ENCODE assay signal across 8 cellular contexts in the genomic region with DNA sequence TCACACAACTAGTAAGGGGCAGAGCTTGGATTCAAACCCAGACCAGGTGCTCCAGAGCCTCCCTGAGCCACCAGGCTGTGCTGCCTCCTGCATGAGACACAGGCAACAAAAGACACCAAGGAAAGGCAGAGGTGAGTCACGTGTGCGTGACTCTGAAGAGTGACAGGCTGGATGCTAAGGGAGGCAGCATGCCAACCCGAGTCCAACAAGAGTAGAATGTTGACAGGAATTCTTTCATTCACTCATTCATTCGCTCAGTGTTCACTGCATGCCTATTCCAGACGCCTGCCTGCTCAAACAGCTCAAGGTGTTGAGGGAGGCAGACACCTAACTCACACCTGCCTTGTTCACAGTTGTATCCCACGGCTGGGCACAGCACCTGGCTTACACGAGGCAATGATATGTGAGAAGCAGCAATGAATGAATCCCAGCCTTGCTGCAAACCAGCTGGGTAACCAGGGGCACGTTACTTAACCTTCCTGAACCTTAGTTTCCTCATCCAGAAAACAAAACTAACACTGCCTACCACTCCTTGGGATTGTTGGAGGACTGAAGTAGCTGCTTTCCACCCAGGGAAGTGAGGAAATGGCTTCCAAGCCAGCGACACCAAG.
DNase-seq lines count a peak whose midpoint lies in the region; ATAC-seq, FAIRE-seq and TF ChIP-seq lines count a peak whose summit lies in the region.

No MANE protein-coding gene starts in this region.

- peak; percentile 98 for FAIRE-seq in bronchial epithelial cell (lab: Jason Lieb, UNC)
- FAIRE-seq in GM12892 (lab: Jason Lieb, UNC), result no peak

- H3K27me3 ChIP-seq in bronchial epithelial cell (ENCODE audit: control insufficient read depth, insufficient read depth, low read length) (no peaks in the 10 kb centered on the region), muscle layer of duodenum (ENCODE audit: low read depth, low read length) (no peaks in the 10 kb centered on the region)

- DNase-seq in COLO668 (lab: John Stamatoyannopoulos, UW; ENCODE audit: unreplicated experiment), result peak; percentile 57
- DNase-seq in bronchial epithelial cell (ENCODE audit: low read depth), result peak; percentile 87
- DNase-seq in GM12892 (ENCODE audit: insufficient read length), result no peak
- no peak for DNase-seq in stimulated activated naive CD4-positive, alpha-beta T cell treated with Interleukin-2 at 50 U/mL for 16 hours (lab: John Stamatoyannopoulos, UW)
- no peak for DNase-seq in DMS114 treated with DMSO at 0.1 percent for 48 hours (lab: John Stamatoyannopoulos, UW; ENCODE audit: unreplicated experiment)

- H3K36me3 ChIP-seq in bronchial epithelial cell (ENCODE audit: control insufficient read depth, insufficient read depth, low read length) (no peaks in the 10 kb centered on the region), muscle layer of duodenum (ENCODE audit: control insufficient read depth in 1 of 2, insufficient read depth in 2 of 2, low read length in 2 of 2) (peaks cover 0 to 6% of the 10 kb centered on the region in 2 donors)

- TF ChIP-seq CTCF in bronchial epithelial cell (IDR thresholded peaks at IDR 0.05; ENCODE audit: insufficient read depth, low read length, severe bottlenecking), result peak; percentile 77

- ATAC-seq in HG02970 (IDR thresholded peaks at IDR 0.05; ENCODE audit: low FRiP score, unreplicated experiment), result peak; percentile 11
- no peak for ATAC-seq in HG03139 (IDR thresholded peaks at IDR 0.05; ENCODE audit: unreplicated experiment)

- peak overlapping the region; percentile 98 for H3K27ac ChIP-seq in muscle layer of duodenum (ENCODE audit: low read length)

- no peak overlapping the region for H3K4me3 ChIP-seq in bronchial epithelial cell (ENCODE audit: low read depth, low read length)
- H3K4me3 ChIP-seq in muscle layer of duodenum (ENCODE audit: low read depth in 1 of 2, low read length in 2 of 2), result peak overlapping the region in 1 of 2 donors; percentile 43

- H3K4me1 ChIP-seq in muscle layer of duodenum (ENCODE audit: control insufficient read depth in 1 of 2, insufficient read depth in 2 of 2, low read length in 2 of 2), result peaks cover 62 to 70% of the 10 kb centered on the region in 2 donors

- no peak; the same call in 1 of the 2 replicates for TF ChIP-seq POLR2A in GM12892 (IDR thresholded peaks at IDR 0.05; ENCODE audit: low read depth, low read length)

- no peaks in the 10 kb centered on the region for H3K9me3 ChIP-seq in muscle layer of duodenum (ENCODE audit: control insufficient read depth in 1 of 2, low read length in 2 of 2)

Comparison
In these comparisons a context has a peak if more than half of its experiments do, and no peak if none do; other contexts are left out.
1. DNase-seq: peak in COLO668 (single experiment) and bronchial epithelial cell (single experiment); none in GM12892 (single experiment), stimulated activated naive CD4-positive, alpha-beta T cell treated with Interleukin-2 at 50 U/mL for 16 hours (single experiment) and DMS114 treated with DMSO at 0.1 percent for 48 hours (single experiment).